23 cellular contexts compared by ENCODE assay signal in genomic region chr1:237772014-237772413, GRCh38.
"Had no signal": no experiment of that assay in that cellular context is flagged by ENCODE, and none has a peak within 500 bp of the region (broad histone marks: within the 10 kb centered on the region; RNA-seq: fewer than 3 reads in every experiment).

No MANE protein-coding gene starts in this region.

- DNase-seq: Karpas-422; KBM-7; MG63; NCI-H1092; NCI-H1105 treated with DMSO at 0.1 percent for 48 hours; NCI-H1417 treated with DMSO at 0.1 percent for 48 hours; NCI-H146; NCI-H1694 treated with DMSO at 0.1 percent for 48 hours; NCI-H1930; NCI-H2081; NCI-H2107; NCI-H2227 treated with DMSO at 0.1 percent for 48 hours; NCI-H446; NCI-H510A; NCI-H524 treated with DMSO at 0.1 percent for 48 hours; NCI-H69; NCI-H774; NK-92 treated with Interleukin-12 subunit alpha and Interleukin-12 subunit beta, amount 100 ng/mL, for 24 hours; PC-3; SHP77; SK-N-SH had no signal

- H3K9me3 ChIP-seq: MG63, SK-N-SH had no signal

- H3K27ac ChIP-seq: RWPE1 had no signal

- H3K4me3 ChIP-seq: MG63 had no signal

- ATAC-seq: Panc1, PC-3 had no signal

- H3K9me2 ChIP-seq: SK-N-SH had no signal

- H3K36me3 ChIP-seq: MG63 had no signal

- H3K27me3 ChIP-seq: MG63 had no signal

- H3K9ac ChIP-seq: SK-N-SH had no signal

- H3K4me2 ChIP-seq: SK-N-SH had no signal
